ENCODE assay signal across 21 cellular contexts in the genomic region with DNA sequence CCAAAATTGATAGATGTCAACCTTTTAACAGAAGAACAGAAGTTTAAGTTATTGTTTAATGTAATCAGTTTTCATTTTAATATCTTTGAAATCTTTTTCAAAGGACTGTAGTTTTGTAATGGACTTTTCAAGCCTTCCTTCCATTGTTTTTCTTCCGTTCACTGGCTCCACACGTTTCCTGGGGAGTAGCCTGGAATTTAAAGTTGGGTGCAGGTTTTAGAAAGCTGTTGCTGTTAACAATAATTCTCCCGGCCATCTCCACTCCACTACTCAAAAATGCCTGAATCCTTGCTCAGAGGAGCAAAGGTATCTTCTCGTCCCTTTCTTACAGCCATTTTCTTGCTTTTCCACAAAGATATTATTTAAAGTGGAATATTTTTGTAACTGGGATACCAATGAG.
"Had no signal": no experiment of that assay in that cellular context is flagged by ENCODE, and none has a peak within 500 bp of the region (broad histone marks: within the 10 kb centered on the region; RNA-seq: fewer than 3 reads in every experiment).

No MANE protein-coding gene starts in this region.

- H3K4me3 Mint-ChIP-seq: natural killer cell; neural crest cell; stimulated activated naive CD8-positive, alpha-beta T cell treated with anti-CD3 and anti-CD28 coated beads, Interleukin-15, amount 100 ng/mL, for 72 hours had no signal

- H3K27ac Mint-ChIP-seq: natural killer cell had no signal

- H3K36me3 ChIP-seq: neutrophil, pancreas, right lobe of liver, suprapubic skin, transverse colon, vagina had no signal

- H3K36me3 Mint-ChIP-seq: natural killer cell had no signal

- H3K9me3 Mint-ChIP-seq: natural killer cell; neural crest cell; stimulated activated naive CD8-positive, alpha-beta T cell treated with anti-CD3 and anti-CD28 coated beads, Interleukin-15, amount 100 ng/mL, for 72 hours had no signal

- ATAC-seq: left colon; natural killer cell; pancreas; right lobe of liver; stimulated activated naive CD8-positive, alpha-beta T cell treated with anti-CD3 and anti-CD28 coated beads, Interleukin-15, amount 100 ng/mL, for 72 hours had no signal

- H3K27me3 ChIP-seq: hepatocyte, neutrophil, pancreas, right lobe of liver, suprapubic skin, transverse colon, vagina had no signal

- H3K9me3 ChIP-seq: neutrophil, pancreas, right lobe of liver, suprapubic skin, transverse colon, vagina had no signal

- DNase-seq: caudate nucleus; cerebellar nuclear complex; effector memory CD4-positive, alpha-beta T cell; left colon; natural killer cell; pancreas; retina; right lobe of liver; small intestine; stimulated activated CD4-positive, alpha-beta T cell treated with anti-CD3 and anti-CD28 coated beads, Interleukin-12 subunit alpha, Interleukin-12 subunit beta, amount 100 ng/mL, for 4 hours; stimulated activated CD4-positive, alpha-beta T cell treated with anti-CD3 and anti-CD28 coated beads, Interleukin-1b, Interleukin-23, amount 100 ng/mL, for 48 hours; stimulated activated CD4-positive, alpha-beta T cell treated with anti-CD3 and anti-CD28 coated beads, Interleukin-4, amount 100 ng/mL, for 1 hour; stimulated activated CD8-positive, alpha-beta memory T cell treated with anti-CD3 and anti-CD28 coated beads, Interleukin-4, amount 100 ng/mL, for 48 hours; stimulated activated naive CD4-positive, alpha-beta T cell; stimulated activated naive CD8-positive, alpha-beta T cell treated with anti-CD3 and anti-CD28 coated beads, Interleukin-15, amount 100 ng/mL, for 72 hours; transverse colon had no signal

- H3K27ac ChIP-seq: hepatocyte, neutrophil, pancreas, right lobe of liver, suprapubic skin, transverse colon, vagina had no signal

- H3K27me3 Mint-ChIP-seq: stimulated activated naive CD8-positive, alpha-beta T cell treated with anti-CD3 and anti-CD28 coated beads, Interleukin-15, amount 100 ng/mL, for 72 hours had no signal

- H3K4me3 ChIP-seq: hepatocyte, pancreas, right lobe of liver, suprapubic skin, transverse colon, vagina had no signal

- H3K4me1 ChIP-seq: right lobe of liver had no signal
